ENCODE assay signal across 1 cellular context in genomic region chr15:74955017-74955416, GRCh38.
TF ChIP-seq lines count a peak whose summit lies in the region.

No MANE protein-coding gene starts in this region.

TF ChIP-seq in H1, 55 proteins besides CTCF, POLR2A, EP300 and RAD21 (continued from another document):
- TF ChIP-seq YY1 (IDR thresholded peaks at IDR 0.05; ENCODE audit: low read depth, low read length) (no peak), E2F6 (IDR thresholded peaks at IDR 0.05) (no peak), POU5F1 (IDR thresholded peaks at IDR 0.05; ENCODE audit: low read depth, low read length) (no peak), MAX (IDR thresholded peaks at IDR 0.05) (no peak), RNF2 (IDR thresholded peaks at IDR 0.05; ENCODE audit: borderline replicate concordance, low read depth, low read length, missing control alignments, poor library complexity, severe bottlenecking) (no peak), CBX5 (IDR thresholded peaks at IDR 0.05; ENCODE audit: low read depth, low read length) (no peak), CHD7 (IDR thresholded peaks at IDR 0.05; ENCODE audit: insufficient replicate concordance, low read length) (no peak), SIX5 (IDR thresholded peaks at IDR 0.05; ENCODE audit: low read depth, low read length) (no peak), SP4 (IDR thresholded peaks at IDR 0.05; ENCODE audit: low read length) (no peak), SP2 (IDR thresholded peaks at IDR 0.05; ENCODE audit: low read length) (no peak), CTBP2 (IDR thresholded peaks at IDR 0.05; ENCODE audit: borderline replicate concordance, insufficient read depth, insufficient read length, low read length) (no peak), CEBPB (IDR thresholded peaks at IDR 0.05; ENCODE audit: low read depth, low read length) (no peak), JUND (IDR thresholded peaks at IDR 0.05; ENCODE audit: low read length) (no peak), RFX5 (IDR thresholded peaks at IDR 0.05; ENCODE audit: borderline replicate concordance, low read depth, low read length) (no peak)
TF ChIP-seq in H1: peak in this region for 0.
